8 cellular contexts compared by ENCODE assay signal in genomic region chr2:135742307-135742838, GRCh38. TPM values are rescaled to one million over a fixed set of nuclear protein-coding genes. Genes with fewer than 3 reads are reported as not detected.
DNase-seq lines count a peak whose midpoint lies in the region; ATAC-seq and TF ChIP-seq lines count a peak whose summit lies in the region.

No MANE protein-coding gene starts in this region.

- ATAC-seq in GM18858 (IDR thresholded peaks at IDR 0.05; ENCODE audit: unreplicated experiment) (peak; percentile 5), HG03060 (IDR thresholded peaks at IDR 0.05; ENCODE audit: low read depth, unreplicated experiment) (peak; percentile 3), upper lobe of right lung (peak; percentile 43)
- peak; percentile 4 for ATAC-seq in activated CD8-positive, alpha-beta T cell treated with anti-CD3 and anti-CD28 coated beads for 36 hours
- peak; percentile 3 to 6 for ATAC-seq in naive thymus-derived CD8-positive, alpha-beta T cell

- H3K36me3 ChIP-seq in BJ (ENCODE audit: control insufficient read depth, insufficient read depth, low read length) (no peaks in the 10 kb centered on the region), upper lobe of right lung (peaks cover 2% of the 10 kb centered on the region)

- peak overlapping the region; percentile 87 for H3K4me3 ChIP-seq in BJ (ENCODE audit: low read depth, low read length)
- peak overlapping the region; percentile 99 for H3K4me3 ChIP-seq in upper lobe of right lung

- H3K36me3 Mint-ChIP-seq in activated CD8-positive, alpha-beta T cell treated with anti-CD3 and anti-CD28 coated beads for 36 hours (ENCODE audit: low read depth): peaks cover 28% of the 10 kb centered on the region
- peaks cover 0 to 21% (median 2%) of the 10 kb centered on the region in 3 donors for H3K36me3 Mint-ChIP-seq in naive thymus-derived CD8-positive, alpha-beta T cell

- H3K4me3 Mint-ChIP-seq in activated CD8-positive, alpha-beta T cell treated with anti-CD3 and anti-CD28 coated beads for 36 hours: peak overlapping the region; percentile 97
- peak overlapping the region; percentile 90 to 99 (median 97) for H3K4me3 Mint-ChIP-seq in naive thymus-derived CD8-positive, alpha-beta T cell

- no peaks in the 10 kb centered on the region for H3K27me3 Mint-ChIP-seq in activated CD8-positive, alpha-beta T cell treated with anti-CD3 and anti-CD28 coated beads for 36 hours
- H3K27me3 Mint-ChIP-seq in naive thymus-derived CD8-positive, alpha-beta T cell: no peaks in the 10 kb centered on the region

- H3K4me1 Mint-ChIP-seq in activated CD8-positive, alpha-beta T cell treated with anti-CD3 and anti-CD28 coated beads for 36 hours (ENCODE audit: low read depth): peaks cover 35% of the 10 kb centered on the region
- H3K4me1 Mint-ChIP-seq in naive thymus-derived CD8-positive, alpha-beta T cell: peaks cover 24 to 45% (median 42%) of the 10 kb centered on the region in 4 donors

- peaks cover 23% of the 10 kb centered on the region for H3K4me1 ChIP-seq in upper lobe of right lung

- TF ChIP-seq CTCF in BJ (IDR thresholded peaks at IDR 0.05; ENCODE audit: insufficient read depth, low read depth, low read length): no peak
- no peak for TF ChIP-seq CTCF in activated CD8-positive, alpha-beta T cell treated with anti-CD3 and anti-CD28 coated beads for 36 hours (IDR thresholded peaks at IDR 0.05)
- no peak for TF ChIP-seq CTCF in upper lobe of right lung (IDR thresholded peaks at IDR 0.05)

- CTCF ChIA-PET in BJ (lab: Yijun Ruan, JAX): interaction anchor here (0.6 kb wide), 1 partner anchor 54 kb away, joined by 3 read pairs; no protein-coding TSS in a partner anchor
- CTCF ChIA-PET in activated CD8-positive, alpha-beta T cell treated with anti-CD3 and anti-CD28 coated beads for 36 hours (lab: Charles Lee): interaction anchor here (1.1 to 5.4 kb wide), 3 partner anchors 16 to 738 kb away, joined by 3 to 35 read pairs (median 4); no protein-coding TSS in a partner anchor

- DNase-seq in BJ (ENCODE audit: low read depth) (no peak), NCI-H460 (ENCODE audit: extremely low read depth, low read depth) (peak; percentile 46), fibroblast of gingiva (ENCODE audit: low read depth) (peak; percentile 60), upper lobe of right lung (peak; percentile 80)
- DNase-seq in activated CD8-positive, alpha-beta T cell treated with anti-CD3 and anti-CD28 coated beads for 36 hours: peak; percentile 39
- DNase-seq in naive thymus-derived CD8-positive, alpha-beta T cell: peak in 5 of 10 donors; percentile 8 to 48 (median 42)

- no peaks in the 10 kb centered on the region for H3K9me3 Mint-ChIP-seq in activated CD8-positive, alpha-beta T cell treated with anti-CD3 and anti-CD28 coated beads for 36 hours
- H3K9me3 Mint-ChIP-seq in naive thymus-derived CD8-positive, alpha-beta T cell: peaks cover 0 to 4% (median 0%) of the 10 kb centered on the region in 9 donors

- H3K27ac ChIP-seq in upper lobe of right lung: peak overlapping the region; percentile 99

- no peaks in the 10 kb centered on the region for H3K9me3 ChIP-seq in upper lobe of right lung

- intact Hi-C loops in activated CD8-positive, alpha-beta T cell treated with anti-CD3 and anti-CD28 coated beads for 36 hours (cut with micrococcal nuclease): no loop called here
- intact Hi-C loops in upper lobe of right lung (cut with DNase I): no loop called here

- POLR2A ChIA-PET in BJ (lab: Charles Lee): interaction anchor here (0.6 kb wide), 2 partner anchors 11 to 524 kb away, joined by 3 to 6 read pairs; no protein-coding TSS in a partner anchor
- POLR2A ChIA-PET in activated CD8-positive, alpha-beta T cell treated with anti-CD3 and anti-CD28 coated beads for 36 hours (lab: Charles Lee): interaction anchor here (0.6 to 1.2 kb wide), 4 partner anchors 31 to 689 kb away, joined by 3 to 4 read pairs (median 3); partner anchors contain the start of genes LCT, R3HDM1 and ZRANB3
- POLR2A ChIA-PET in naive thymus-derived CD8-positive, alpha-beta T cell (lab: Charles Lee): interaction anchor here (0.8 to 1.4 kb wide), 4 partner anchors 11 to 824 kb away, joined by 3 to 4 read pairs (median 3); partner anchors contain the start of gene CCNT2

- peak overlapping the region; percentile 99 for H3K27ac Mint-ChIP-seq in activated CD8-positive, alpha-beta T cell treated with anti-CD3 and anti-CD28 coated beads for 36 hours
- H3K27ac Mint-ChIP-seq in naive thymus-derived CD8-positive, alpha-beta T cell: peak overlapping the region; percentile 91 to 98 (median 98)

- H3K27me3 ChIP-seq in BJ (ENCODE audit: control insufficient read depth, insufficient read depth, low read length) (no peaks in the 10 kb centered on the region), upper lobe of right lung (no peaks in the 10 kb centered on the region)

RNA-seq across cellular contexts. Expression of gene UBXN4, which starts 0.7 kb away (rescaled TPM):
- 51.1 and 75.6 TPM in 2 replicates for polyA plus RNA-seq in BJ (2011; rRNA removed)
- 28.0 and 34.0 TPM in 2 replicates for polyA minus RNA-seq in BJ (2011; rRNA and poly(A)+ RNA removed)
- 71.4 and 85.9 TPM in 2 replicates for total RNA-seq in NCI-H460 (2014; rRNA removed; shearing (Covaris generic))
- 102 and 130 TPM in 2 replicates for polyA plus RNA-seq in NCI-H460 (2014; cell fraction: nucleus; rRNA removed)
- 100 to 1,000 TPM in 1 of 2 experiments, 10 to 100 TPM in 1; 90.5 to 105 TPM for total RNA-seq in activated CD8-positive, alpha-beta T cell treated with anti-CD3 and anti-CD28 coated beads for 36 hours
- total RNA-seq in naive thymus-derived CD8-positive, alpha-beta T cell: 100 to 1,000 TPM; 142 TPM
- 100 to 1,000 TPM in 2 of 3 donors, 10 to 100 TPM in 1; 89.4 to 117 (median 110) TPM for polyA plus RNA-seq in naive thymus-derived CD8-positive, alpha-beta T cell
- total RNA-seq in upper lobe of right lung: 80.0 TPM
